9 cellular contexts compared by ENCODE assay signal in the genomic region with DNA sequence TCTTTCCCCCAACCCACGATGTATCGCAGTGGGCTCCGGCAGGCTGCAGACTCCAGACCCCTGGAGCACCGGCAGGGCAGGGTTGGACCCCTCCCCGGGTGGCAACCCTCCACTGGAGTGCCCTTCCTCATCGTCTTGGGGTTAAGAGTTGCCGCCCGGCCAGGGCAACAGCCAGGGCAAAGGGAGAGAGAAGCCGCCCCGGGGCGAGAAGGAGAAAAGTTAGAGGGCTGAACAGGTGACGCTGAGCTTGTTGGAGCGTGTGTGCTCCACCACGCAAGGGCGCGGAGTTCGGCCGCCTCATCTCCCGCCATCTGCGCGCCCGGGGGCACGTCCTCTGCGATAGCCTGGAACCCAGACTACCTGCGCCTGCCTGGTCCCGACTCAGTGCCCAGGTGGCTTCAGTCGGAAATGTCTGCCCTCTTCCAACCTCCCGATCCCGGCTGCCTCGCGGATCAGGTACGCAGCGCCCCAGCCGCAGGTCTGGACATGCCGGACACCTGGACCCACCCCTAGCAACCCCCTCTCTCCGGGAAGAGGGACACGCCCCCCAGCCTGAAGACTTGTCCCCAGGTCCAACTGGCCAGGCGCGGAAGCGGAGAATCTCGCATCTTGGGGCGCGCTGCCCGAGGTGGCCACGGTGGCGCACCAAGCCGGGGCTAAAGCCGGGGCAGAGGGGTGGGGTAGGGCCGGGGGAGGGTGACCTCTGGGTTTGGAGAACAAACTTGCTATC. TPM values are rescaled to one million over a fixed set of nuclear protein-coding genes. Genes with fewer than 3 reads are reported as not detected.
DNase-seq lines count a peak whose midpoint lies in the region; ATAC-seq and TF ChIP-seq lines count a peak whose summit lies in the region.
"Had no signal": no experiment of that assay in that cellular context is flagged by ENCODE, and none has a peak within 500 bp of the region (broad histone marks: within the 10 kb centered on the region; RNA-seq: fewer than 3 reads in every experiment).

No MANE protein-coding gene starts in this region.

- intact Hi-C loops in left ventricle myocardium superior (cut with micrococcal nuclease) (no loop called here), left colon (cut with DNase I, micrococcal nuclease) (no loop called here)

- H3K4me1 ChIP-seq in cardiac muscle cell (ENCODE audit: low read depth) = peaks cover 6% of the 10 kb centered on the region
- H3K4me1 ChIP-seq in thoracic aorta (ENCODE audit: control insufficient read depth in 1 of 2, low read depth in 2 of 2) = peaks cover 8 to 14% of the 10 kb centered on the region in 2 donors

- ATAC-seq in left ventricle myocardium superior (no peak), left colon (peak; percentile 45), thoracic aorta (ENCODE audit: insufficient number of reproducible peaks, low FRiP score, low read depth) (no peak), HG02642 (IDR thresholded peaks at IDR 0.05; ENCODE audit: poor library complexity, unreplicated experiment) (no peak)

- H3K9me3 ChIP-seq in cardiac muscle cell (ENCODE audit: low read depth) (no peaks in the 10 kb centered on the region), thoracic aorta (no peaks in the 10 kb centered on the region)

- H3K27ac ChIP-seq in cardiac muscle cell (no peak overlapping the region), thoracic aorta (no peak overlapping the region)

- H3K4me3 Mint-ChIP-seq in brain = peak overlapping the region; percentile 81 to 87 (median 85)
- H3K4me3 Mint-ChIP-seq in osteocyte (ENCODE audit: unreplicated experiment) = no peak overlapping the region

- H3K9me3 Mint-ChIP-seq in brain (no peaks in the 10 kb centered on the region), osteocyte (ENCODE audit: unreplicated experiment) (no peaks in the 10 kb centered on the region)
- H3K9me3 Mint-ChIP-seq: IgD-negative memory B cell had no signal

- H3K27me3 Mint-ChIP-seq in brain = peaks cover 62% of the 10 kb centered on the region
- H3K27me3 Mint-ChIP-seq in osteocyte (ENCODE audit: unreplicated experiment) = peaks cover 72% of the 10 kb centered on the region

- H3K27me3 ChIP-seq in cardiac muscle cell (peaks cover 93% of the 10 kb centered on the region), thoracic aorta (replicated peaks; ENCODE audit: insufficient read depth) (no peaks in the 10 kb centered on the region)

- peaks cover 83% of the 10 kb centered on the region for H3K4me1 Mint-ChIP-seq in brain
- peaks cover 4% of the 10 kb centered on the region for H3K4me1 Mint-ChIP-seq in osteocyte (ENCODE audit: unreplicated experiment)

- no peaks in the 10 kb centered on the region for H3K36me3 ChIP-seq in cardiac muscle cell
- H3K36me3 ChIP-seq in thoracic aorta = no peaks in the 10 kb centered on the region

- no peak for DNase-seq in cardiac muscle cell (ENCODE audit: low read depth in 1 of 2, low spot score in 1 of 2)
- DNase-seq in left ventricle myocardium superior = no peak
- DNase-seq in left colon = no peak
- no peak for DNase-seq in thoracic aorta (ENCODE audit: low spot score)
- DNase-seq in HuH-7 (ENCODE audit: low spot score) = no peak
- DNase-seq in osteocyte (ENCODE audit: extremely low spot score, unreplicated experiment) = no peak

- H3K36me3 Mint-ChIP-seq in brain (no peaks in the 10 kb centered on the region), osteocyte (ENCODE audit: unreplicated experiment) (peaks cover 3% of the 10 kb centered on the region)
- H3K36me3 Mint-ChIP-seq: IgD-negative memory B cell had no signal

- H3K4me3 ChIP-seq in cardiac muscle cell (peak overlapping the region; percentile 35), thoracic aorta (peak overlapping the region; percentile 39)

- H3K27ac Mint-ChIP-seq in brain (peak overlapping the region in 4 of 5 experiments; percentile 44 to 96 (median 94)), osteocyte (ENCODE audit: unreplicated experiment) (no peak overlapping the region)
- H3K27ac Mint-ChIP-seq: IgD-negative memory B cell had no signal

- no peak for TF ChIP-seq CTCF in cardiac muscle cell (IDR thresholded peaks at IDR 0.05; ENCODE audit: low read depth, low read length)
- no peak for TF ChIP-seq CTCF in brain (conservative IDR thresholded peaks at IDR 0.05)
- TF ChIP-seq CTCF in thoracic aorta (IDR thresholded peaks at IDR 0.05) = no peak
- TF ChIP-seq CTCF in osteocyte (IDR thresholded peaks at IDR 0.05) = no peak

RNA-seq across cellular contexts. Expression of a gene that starts 1.1 kb away (rescaled TPM):
- total RNA-seq in cardiac muscle cell (0.11 and 1.8 TPM in 2 replicates), left ventricle myocardium superior (1.2 TPM), left colon (1 to 10 TPM; 3.6 to 8.6 TPM), thoracic aorta (under 1 TPM; 0.21 to 0.41 TPM), osteocyte (not detected in 2 replicates)
- polyA plus RNA-seq in cardiac muscle cell (0.99 TPM in 1 of 2 replicates, not detected in the other), brain (ENCODE audit: insufficient read depth, low read depth, low replicate concordance) (9.6 TPM)
- polyA plus RNA-seq: IgD-negative memory B cell had no signal

RNA-seq across cellular contexts. Expression of a gene that starts 28.7 kb away (rescaled TPM):
- total RNA-seq in cardiac muscle cell = 0.07 and 2.4 TPM in 2 replicates
- polyA plus RNA-seq in cardiac muscle cell = 2.3 and 4.4 TPM in 2 replicates
- 1.4 TPM for total RNA-seq in left ventricle myocardium superior
- polyA plus RNA-seq in brain (ENCODE audit: insufficient read depth, low read depth, low replicate concordance) = 0.63 TPM
- total RNA-seq in left colon = 1 to 10 TPM in 1 of 2 donors, under 1 TPM in 1; 0.61 to 1.0 TPM
- not detected for total RNA-seq in thoracic aorta
- total RNA-seq in osteocyte = 0.91 TPM in 1 of 2 replicates, not detected in the other
- polyA plus RNA-seq: IgD-negative memory B cell had no signal
